In genomic region chr11:76590631-76590950, GRCh38 we compare ENCODE assay signal across 16 cellular contexts.
"Had no signal": no experiment of that assay in that cellular context is flagged by ENCODE, and none has a peak within 500 bp of the region (broad histone marks: within the 10 kb centered on the region; RNA-seq: fewer than 3 reads in every experiment).

No MANE protein-coding gene starts in this region.

- H3K27me3 ChIP-seq: cardiac muscle cell, left lung, pancreas, sigmoid colon, SJCRH30, spleen, thyroid gland had no signal

- H3K27ac ChIP-seq: cardiac muscle cell, pancreas, sigmoid colon, SJCRH30, thyroid gland had no signal

- H3K4me1 ChIP-seq: pancreas, SJCRH30 had no signal

- H3K27ac Mint-ChIP-seq: naive thymus-derived CD8-positive, alpha-beta T cell had no signal

- H3K4me3 Mint-ChIP-seq: naive thymus-derived CD8-positive, alpha-beta T cell had no signal

- H3K36me3 ChIP-seq: cardiac muscle cell, left lung, pancreas, sigmoid colon, SJCRH30, spleen, thyroid gland had no signal

- H3K9me3 ChIP-seq: left lung, mucosa of descending colon, pancreas, sigmoid colon, SJCRH30, thyroid gland had no signal

- DNase-seq: activated CD4-positive, alpha-beta T cell treated with anti-CD3 and anti-CD28 coated beads, Interleukin-2, amount 50 U/mL, for 48 hours; activated CD8-positive, alpha-beta memory T cell treated with anti-CD3 and anti-CD28 coated beads, Interleukin-2, amount 50 U/mL, for 4 hours; activated T-cell treated with anti-CD3 and anti-CD28 coated beads, Interleukin-2, amount 50 U/mL, for 48 hours; hippocampal formation; left lung; naive thymus-derived CD8-positive, alpha-beta T cell; sigmoid colon; SJCRH30; spleen; T1000; thyroid gland had no signal

- H3K4me3 ChIP-seq: cardiac muscle cell, left lung, mucosa of descending colon, pancreas, sigmoid colon, SJCRH30, spleen, thyroid gland had no signal

- ATAC-seq: activated CD4-positive, CD25-positive, alpha-beta regulatory T cell treated with anti-CD3 and anti-CD28 coated beads, Interleukin-2, amount 50 U/mL, for 24 hours; esophagus mucosa; left lung; naive thymus-derived CD8-positive, alpha-beta T cell; pancreas had no signal
